13 cellular contexts compared by ENCODE assay signal in the genomic region with DNA sequence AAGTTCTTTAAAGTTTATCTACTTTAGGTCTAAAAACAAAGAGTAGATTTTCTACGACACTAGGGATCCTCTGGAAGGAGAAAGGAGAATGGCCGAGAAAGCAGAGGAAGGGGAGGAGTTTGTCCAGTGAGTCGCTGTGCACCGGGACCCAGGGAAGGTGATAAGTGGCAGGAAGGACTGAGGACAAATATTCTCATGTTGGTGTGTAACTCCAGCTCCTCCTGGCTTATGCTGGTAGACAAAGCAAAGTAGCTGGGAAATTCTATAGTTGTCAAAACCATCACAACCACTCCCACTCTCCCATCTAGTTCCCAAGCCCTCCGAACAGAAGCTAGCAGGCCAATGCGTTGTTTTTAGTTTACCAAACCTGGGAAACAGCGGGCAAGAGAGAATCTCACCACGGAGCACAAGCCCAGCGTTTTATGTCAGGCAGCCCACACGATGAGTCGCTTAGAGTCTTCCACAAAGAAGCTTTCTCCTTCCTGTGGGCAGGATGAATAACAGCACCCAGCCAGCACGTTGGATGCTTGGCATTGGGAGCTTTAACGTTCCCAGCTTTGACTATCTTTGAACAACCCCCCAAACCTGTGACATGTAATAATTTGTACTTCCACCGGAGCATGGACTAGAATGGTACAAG. TPM values are rescaled to one million over a fixed set of nuclear protein-coding genes. Genes with fewer than 3 reads are reported as not detected.
DNase-seq lines count a peak whose midpoint lies in the region; FAIRE-seq and TF ChIP-seq lines count a peak whose summit lies in the region.
"Had no signal": no experiment of that assay in that cellular context is flagged by ENCODE, and none has a peak within 500 bp of the region (broad histone marks: within the 10 kb centered on the region; RNA-seq: fewer than 3 reads in every experiment).

No MANE protein-coding gene starts in this region.

- 0 out of 2 replicates have a peak overlapping the region, but pooled peaks have one; percentile 34 for H2AFZ ChIP-seq in H1 (ENCODE audit: low read length)

- no peaks in the 10 kb centered on the region for H3K9me3 ChIP-seq in H1 (ENCODE audit: insufficient read depth in 2 of 2, low read depth in 1 of 2, low read length in 1 of 2)

- H3K4me3 ChIP-seq in H1 (ENCODE audit: extremely low read depth in 1 of 4, insufficient read depth in 2 of 4, low read depth in 3 of 4, low read length in 4 of 4) = no peak overlapping the region

- no peak overlapping the region for H3K4me2 ChIP-seq in H1 (ENCODE audit: insufficient read depth in 1 of 2, low read depth in 2 of 2, low read length in 2 of 2)

- POLR2A ChIA-PET in H1 (lab: Charles Lee; ENCODE audit: partially characterized antibody) = interaction anchor here (1.7 kb wide), 1 partner anchor 12 kb away, joined by 4 read pairs; no protein-coding TSS in a partner anchor

- H3K79me1 ChIP-seq in H1 (ENCODE audit: low read depth, low read length) = no peaks in the 10 kb centered on the region

- WGBS in H1 (ENCODE audit: extremely low coverage in 1 of 2, insufficient coverage in 1 of 2, insufficient read length in 1 of 2, insufficient replicate concordance in 2 of 2, low coverage in 1 of 2, low lambda C conversion rate in 2 of 2, missing lambda C conversion rate in 1 of 2), 2 experiments = 86% methylated on average over 12 of the region's 14 CpGs; no CpG with 5 or more reads in 1 of the 2 experiments

- TF ChIP-seq RAD21 in H1 (IDR thresholded peaks at IDR 0.05 in 1 of 2, conservative IDR thresholded peaks at IDR 0.05 in 1 of 2; ENCODE audit: low read depth in 2 of 2, low read length in 2 of 2) = no peak

- H3K56ac ChIP-seq in H1 (replicated peaks; ENCODE audit: insufficient read length, low read depth, low read length) = no peak overlapping the region

- no peaks in the 10 kb centered on the region for H3K79me2 ChIP-seq in H1 (ENCODE audit: control insufficient read depth in 1 of 2, insufficient read depth in 2 of 2, low read length in 2 of 2)

- intact Hi-C loops in cardiac septum (cut with DNase I) = no loop called here

- no peak overlapping the region for H3K4ac ChIP-seq in H1 (replicated peaks; ENCODE audit: insufficient read length, low read depth, low read length)

- CTCF ChIA-PET in H1 (lab: Charles Lee; ENCODE audit: partially characterized antibody) = interaction anchor here (0.6 to 1.9 kb wide), 5 partner anchors 17 to 112 kb away, joined by 3 to 5 read pairs (median 3); no protein-coding TSS in a partner anchor

- H3K23me2 ChIP-seq in H1 (ENCODE audit: low read depth, low read length) = no peaks in the 10 kb centered on the region

- no peak overlapping the region for H3K18ac ChIP-seq in H1 (ENCODE audit: extremely low read depth, low read length)

- no peak for FAIRE-seq in H1 (lab: Jason Lieb, UNC)
- FAIRE-seq: islet of Langerhans had no signal

- H3K27me3 ChIP-seq in H1 (replicated peaks in 1 of 4; ENCODE audit: control insufficient read depth in 3 of 4, extremely low read depth in 1 of 4, insufficient read depth in 3 of 4, low read length in 3 of 4) = no peaks in the 10 kb centered on the region; a peak in 1 of 7 replicates

- 0 out of 7 replicates have a peak, but pooled peaks cover 0 to 3% (median 1%) of the 10 kb centered on the region in 4 experiments for H3K4me1 ChIP-seq in H1 (replicated peaks in 1 of 4; ENCODE audit: control insufficient read depth in 3 of 4, insufficient read depth in 4 of 4, low read length in 3 of 4)

- no peak overlapping the region for H4K8ac ChIP-seq in H1 (ENCODE audit: extremely low read depth, insufficient read depth, low read length)

- no peaks in the 10 kb centered on the region for H3K36me3 ChIP-seq in H1 (ENCODE audit: control insufficient read depth in 2 of 4, insufficient read depth in 4 of 4, low read length in 3 of 4)

- no peak overlapping the region for H2BK120ac ChIP-seq in H1 (replicated peaks; ENCODE audit: low read depth, low read length)

- DNase-seq in ELR (ENCODE audit: low read depth) = peak; percentile 63
- peak; percentile 75 for DNase-seq in NCI-H226
- DNase-seq in H1 (ENCODE audit: low read depth in 1 of 2, low spot score in 2 of 2) = no peak
- peak; percentile 24 for DNase-seq in renal cortical epithelial cell (ENCODE audit: low read depth)
- DNase-seq in stimulated activated naive CD4-positive, alpha-beta T cell treated with Interleukin-2 at 50 U/mL for 16 hours (lab: John Stamatoyannopoulos, UW) = no peak
- DNase-seq in cardiac septum (ENCODE audit: low spot score) = no peak
- DNase-seq in NCI-H2029 treated with DMSO at 0.1 percent for 48 hours (lab: John Stamatoyannopoulos, UW) = no peak
- DNase-seq: naive B cell, NCI-H1436 treated with DMSO at 0.1 percent for 48 hours, NCI-H69, right cardiac atrium, SHP77 treated with DMSO at 0.1 percent for 48 hours had no signal

- no peak for TF ChIP-seq CTCF in H1 (IDR thresholded peaks at IDR 0.05; ENCODE audit: control extremely low read depth in 1 of 3, insufficient read depth in 1 of 3, low read depth in 1 of 3, low read length in 3 of 3)

- no peak for TF ChIP-seq POLR2A in H1 (IDR thresholded peaks at IDR 0.05; ENCODE audit: control extremely low read depth in 1 of 2, low read depth in 2 of 2, low read length in 2 of 2)

- H2BK5ac ChIP-seq in H1 (ENCODE audit: low read depth, low read length) = no peak overlapping the region

- no peak overlapping the region for H2BK20ac ChIP-seq in H1 (ENCODE audit: low read length)

- no peaks in the 10 kb centered on the region for H4K20me1 ChIP-seq in H1 (replicated peaks in 1 of 2; ENCODE audit: control insufficient read depth in 1 of 2, insufficient read depth in 2 of 2, low read length in 2 of 2)

- H2BK12ac ChIP-seq in H1 (ENCODE audit: low read depth, low read length) = 0 out of 2 replicates have a peak overlapping the region, but pooled peaks have one; percentile 41

- H3K9ac ChIP-seq in H1 (replicated peaks in 1 of 4; ENCODE audit: extremely low read depth in 1 of 4, low read depth in 3 of 4, low read length in 3 of 4) = no peak overlapping the region

- H4K5ac ChIP-seq in H1 (ENCODE audit: insufficient read length, low read depth, low read length) = no peak overlapping the region

- H2BK15ac ChIP-seq in H1 (ENCODE audit: low read length) = no peak overlapping the region

- H2AK5ac ChIP-seq in H1 (ENCODE audit: low read depth, low read length) = no peak overlapping the region

- TF ChIP-seq EP300 in H1 (IDR thresholded peaks at IDR 0.05; ENCODE audit: borderline replicate concordance in 1 of 2, low read depth in 2 of 2, low read length in 2 of 2) = no peak

- H3K27ac ChIP-seq in H1 (ENCODE audit: low read depth, low read length) = no peak overlapping the region

- H3K23ac ChIP-seq in H1 (ENCODE audit: insufficient read length) = no peak overlapping the region

- H3K14ac ChIP-seq in H1 (ENCODE audit: insufficient read length) = no peak overlapping the region

- H4K91ac ChIP-seq in H1 (replicated peaks; ENCODE audit: insufficient read length, low read length) = no peak overlapping the region

TF ChIP-seq in H1, 55 proteins besides CTCF, POLR2A, EP300 and RAD21:
- TF ChIP-seq HDAC6 (IDR thresholded peaks at IDR 0.05; ENCODE audit: low read depth, low read length) = no peak
- TF ChIP-seq GABPA (IDR thresholded peaks at IDR 0.05; ENCODE audit: borderline replicate concordance, insufficient read depth, low read length) = no peak
- no peak for TF ChIP-seq ASH2L (IDR thresholded peaks at IDR 0.05; ENCODE audit: low read length)
- TF ChIP-seq JUN (IDR thresholded peaks at IDR 0.05; ENCODE audit: low read depth, low read length) = no peak
- no peak for TF ChIP-seq TAF7 (optimal IDR thresholded peaks at IDR 0.05; ENCODE audit: borderline replicate concordance, low read depth, low read length)
- TF ChIP-seq ATF3 (IDR thresholded peaks at IDR 0.05; ENCODE audit: insufficient read depth, low read depth, low read length) = no peak
- TF ChIP-seq RBBP5 (IDR thresholded peaks at IDR 0.05; ENCODE audit: borderline replicate concordance, low read depth, low read length) = no peak
- no peak for TF ChIP-seq MAFK (IDR thresholded peaks at IDR 0.05; ENCODE audit: low read depth, low read length)
- TF ChIP-seq BACH1 (IDR thresholded peaks at IDR 0.05; ENCODE audit: low read length) = no peak
- no peak for TF ChIP-seq CBX8 (IDR thresholded peaks at IDR 0.05; ENCODE audit: borderline replicate concordance, low read depth, low read length)
- TF ChIP-seq JUND (IDR thresholded peaks at IDR 0.05; ENCODE audit: low read length) = no peak

RNA-seq across cellular contexts. Expression of gene JCAD, which starts 32.9 kb away (rescaled TPM):
- 2.9 and 5.2 TPM in 2 replicates for total RNA-seq in H1 (2021; fragmentation: NEBNext Ultra II Directional; extraction: Animal tissue kit (Norgen Biotek cat#: 25700))
- polyA plus RNA-seq in H1 (2011; rRNA removed) = 0.56 and 0.75 TPM in 2 replicates
- 1.0 TPM for polyA plus RNA-seq in H1 (2011; cell fraction: cytosol; rRNA removed)
- polyA plus RNA-seq in H1 (2011; cell fraction: nucleus; rRNA removed) = 0.93 TPM
- polyA plus RNA-seq in H1 (2012, experiment 1 of 2) = 1.6 to 2.3 TPM (median 1.7 TPM) in 4 replicates
- polyA plus RNA-seq in H1 (2012, experiment 2 of 2) = 0.31 TPM
- 1.1 TPM for polyA plus RNA-seq in H1 (2013, experiment 1 of 2)
- 1.3 TPM for polyA plus RNA-seq in H1 (2013, experiment 2 of 2)
- 2.3 and 2.6 TPM in 2 replicates for polyA minus RNA-seq in H1 (2011; rRNA and poly(A)+ RNA removed)
- 1.9 TPM for polyA minus RNA-seq in H1 (2011; cell fraction: cytosol; rRNA and poly(A)+ RNA removed)
- 1.5 TPM for polyA minus RNA-seq in H1 (2011; cell fraction: nucleus; rRNA and poly(A)+ RNA removed)
- total RNA-seq in renal cortical epithelial cell (3.3 and 8.2 TPM in 2 replicates), cardiac septum (19.3 TPM)

Comparison
In these comparisons a context has a peak if more than half of its experiments do, and no peak if none do; other contexts are left out.
1. DNase-seq: peak in ELR (single experiment), NCI-H226 (single experiment) and renal cortical epithelial cell (single experiment); none in H1 (0 of 2), stimulated activated naive CD4-positive, alpha-beta T cell treated with Interleukin-2 at 50 U/mL for 16 hours (single experiment), cardiac septum (single experiment) and NCI-H2029 treated with DMSO at 0.1 percent for 48 hours (single experiment).